In the genomic region with DNA sequence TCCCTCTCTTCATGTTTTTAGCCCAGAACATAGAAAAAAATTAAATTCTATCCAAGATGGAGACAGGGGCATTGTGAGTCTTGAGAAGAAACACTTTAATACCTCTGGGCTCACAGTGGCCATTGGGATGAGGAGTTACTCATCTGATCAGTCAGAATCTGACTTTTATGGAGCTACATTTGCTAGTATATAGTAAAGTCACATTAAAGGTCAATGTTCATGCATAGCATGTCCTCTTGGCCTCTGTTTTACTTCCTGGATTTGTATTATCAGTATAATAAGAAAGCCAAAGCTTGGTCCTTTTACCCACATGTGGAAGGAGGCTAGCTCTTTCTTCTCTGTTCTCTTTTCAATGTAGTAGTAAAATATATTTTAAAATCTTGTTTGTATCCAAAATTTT, we compare ENCODE assay signal across 32 cellular contexts.
"Had no signal": no experiment of that assay in that cellular context is flagged by ENCODE, and none has a peak within 500 bp of the region (broad histone marks: within the 10 kb centered on the region; RNA-seq: fewer than 3 reads in every experiment).

No MANE protein-coding gene starts in this region.

- H3K4me3 ChIP-seq: adrenal gland, body of pancreas, breast epithelium had no signal

- H3K36me3 ChIP-seq: adrenal gland, brain microvascular endothelial cell, breast epithelium had no signal

- DNase-seq: activated B cell treated with CpG ODN at 0.5 μM for 24 hours; activated CD4-positive, alpha-beta memory T cell treated with anti-CD3 and anti-CD28 coated beads for 36 hours; activated CD4-positive, alpha-beta T cell treated with anti-CD3 and anti-CD28 coated beads for 4 hours; activated CD4-positive, alpha-beta T cell treated with anti-CD3 and anti-CD28 coated beads, Interleukin-2, amount 10 ng/mL, durations not matched to agents 24 days and 14 days; activated CD4-positive, alpha-beta T cell treated with anti-CD3 and anti-CD28 coated beads, Interleukin-2, amount 50 U/mL, for 1 hour; activated CD4-positive, alpha-beta T cell treated with anti-CD3 and anti-CD28 coated beads, Interleukin-2, amount 50 U/mL, for 4 hours; activated CD4-positive, CD25-positive, alpha-beta regulatory T cell treated with anti-CD3 and anti-CD28 coated beads, Interleukin-2, amount 50 U/mL, for 72 hours; activated CD8-positive, alpha-beta memory T cell treated with anti-CD3 and anti-CD28 coated beads, Interleukin-2, amount 50 U/mL, for 4 hours; activated CD8-positive, alpha-beta T cell treated with anti-CD3 and anti-CD28 coated beads for 36 hours; activated effector memory CD4-positive, alpha-beta T cell treated with anti-CD3 and anti-CD28 coated beads, Interleukin-2, amount 50 U/mL, for 16 hours; activated gamma-delta T cell treated with Interleukin-2 at 50 U/mL for 16 hours; activated naive CD4-positive, alpha-beta T cell; activated naive CD4-positive, alpha-beta T cell treated with anti-CD3 and anti-CD28 coated beads for 36 hours; activated naive CD4-positive, alpha-beta T cell treated with anti-CD3 and anti-CD28 coated beads, Interleukin-2, amount 50 U/mL, for 16 hours; activated naive CD8-positive, alpha-beta T cell treated with anti-CD3 and anti-CD28 coated beads for 36 hours; activated T-cell treated with anti-CD3 and anti-CD28 coated beads for 4 hours; activated T-cell treated with anti-CD3 and anti-CD28 coated beads, Interleukin-2, amount 50 U/mL, for 1 hour; activated T-cell treated with anti-CD3 and anti-CD28 coated beads, Interleukin-2, amount 50 U/mL, for 4 hours; activated T-cell treated with anti-CD3 and anti-CD28 coated beads, Interleukin-2, amount 50 U/mL, for 72 hours; adrenal gland; amniotic stem cell; aorta; body of pancreas; brain microvascular endothelial cell; central memory CD4-positive, alpha-beta T cell; T-helper 1 cell; T-helper 2 cell; T-helper 9 cell had no signal

- H3K27ac ChIP-seq: adrenal gland, body of pancreas, brain microvascular endothelial cell, breast epithelium, VCaP had no signal

- H3K9me3 ChIP-seq: adrenal gland, body of pancreas had no signal

- ATAC-seq: activated CD8-positive, alpha-beta T cell treated with anti-CD3 and anti-CD28 coated beads for 36 hours; activated naive CD4-positive, alpha-beta T cell treated with anti-CD3 and anti-CD28 coated beads, Interleukin-2, amount 50 U/mL, for 72 hours; activated T-cell treated with anti-CD3 and anti-CD28 coated beads, Interleukin-2, amount 50 U/mL, for 4 hours; activated T-cell treated with anti-CD3 and anti-CD28 coated beads, Interleukin-2, amount 50 U/mL, for 72 hours; activated T-helper 17 cell treated with anti-CD3 and anti-CD28 coated beads, Interleukin-2, amount 50 U/mL, for 72 hours; body of pancreas had no signal

- H3K27me3 ChIP-seq: adrenal gland, body of pancreas, brain microvascular endothelial cell, breast epithelium had no signal

- H3K4me1 ChIP-seq: adrenal gland, body of pancreas, breast epithelium had no signal
